8 cellular contexts compared by ENCODE assay signal in the genomic region with DNA sequence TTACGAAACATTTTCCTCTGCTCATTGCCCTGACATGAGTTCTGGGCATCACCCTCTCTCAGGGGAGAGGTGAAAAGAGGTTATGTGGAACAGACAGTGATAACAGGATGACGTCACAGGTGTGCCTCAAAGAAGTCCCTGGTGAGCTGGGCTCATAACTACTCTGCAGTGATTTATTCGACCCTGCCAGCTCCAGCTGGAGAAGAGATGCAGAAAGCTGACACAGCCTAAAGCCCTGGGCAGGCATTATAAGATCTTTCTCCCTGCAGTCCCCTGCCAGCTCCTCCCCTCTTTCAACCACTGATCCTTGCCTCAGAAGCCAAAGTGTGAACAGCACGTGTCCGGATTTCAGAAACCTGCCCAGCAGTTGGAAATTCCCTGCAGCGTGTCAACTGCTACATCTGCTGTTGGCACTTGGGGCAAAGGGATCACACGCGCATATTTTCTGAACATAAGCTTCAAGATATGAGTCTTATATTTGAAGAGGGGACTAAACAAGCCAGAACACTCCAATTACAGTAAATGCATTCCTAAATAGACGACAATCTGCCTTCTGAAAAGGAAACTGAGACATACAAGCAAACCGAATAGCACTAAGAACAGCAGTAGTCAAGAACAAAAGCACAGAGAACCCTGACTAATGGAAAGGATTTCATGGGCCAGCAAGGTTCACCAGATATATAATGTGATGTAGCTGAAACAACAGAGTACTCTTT.
DNase-seq lines count a peak whose midpoint lies in the region; FAIRE-seq and TF ChIP-seq lines count a peak whose summit lies in the region.

No MANE protein-coding gene starts in this region.

- CTCF ChIA-PET in activated CD4-positive, alpha-beta T cell treated with anti-CD3 and anti-CD28 coated beads, Interleukin-2, amount 10 ng/mL, durations not matched to agents 7 days and 5 days (lab: Charles Lee), result interaction anchor here (0.5 to 4.2 kb wide), 13 partner anchors 9 to 168 kb away, joined by 3 to 19 read pairs (median 4); a partner anchor contains a TSS

- H3K27ac Mint-ChIP-seq in activated CD4-positive, alpha-beta T cell treated with anti-CD3 and anti-CD28 coated beads, Interleukin-2, amount 10 ng/mL, durations not matched to agents 7 days and 5 days, result peak overlapping the region; percentile 5
- peak overlapping the region; percentile 17 for H3K27ac Mint-ChIP-seq in endothelial cell (ENCODE audit: unreplicated experiment)

- no peaks in the 10 kb centered on the region for H3K27me3 Mint-ChIP-seq in activated CD4-positive, alpha-beta T cell treated with anti-CD3 and anti-CD28 coated beads, Interleukin-2, amount 10 ng/mL, durations not matched to agents 7 days and 5 days
- H3K27me3 Mint-ChIP-seq in endothelial cell (ENCODE audit: unreplicated experiment), result no peaks in the 10 kb centered on the region

- DNase-seq in GM19238 (ENCODE audit: insufficient read length, low spot score) (peak; percentile 30), endothelial cell (ENCODE audit: low spot score) (no peak), posterior vena cava (ENCODE audit: low spot score) (peak; percentile 88), RCC 7860 (ENCODE audit: low spot score) (no peak), hippocampal formation (lab: John Stamatoyannopoulos, UW) (no peak), OCI-M1 (lab: John Stamatoyannopoulos, UW) (no peak), NCI-H2081 treated with DMSO at 0.1 percent for 48 hours (lab: John Stamatoyannopoulos, UW) (no peak)
- DNase-seq in activated CD4-positive, alpha-beta T cell treated with anti-CD3 and anti-CD28 coated beads, Interleukin-2, amount 10 ng/mL, durations not matched to agents 7 days and 5 days, result peak; percentile 44

- H3K4me3 Mint-ChIP-seq in activated CD4-positive, alpha-beta T cell treated with anti-CD3 and anti-CD28 coated beads, Interleukin-2, amount 10 ng/mL, durations not matched to agents 7 days and 5 days, result no peak overlapping the region
- no peak overlapping the region for H3K4me3 Mint-ChIP-seq in endothelial cell (ENCODE audit: unreplicated experiment)

- peaks cover 4% of the 10 kb centered on the region for H3K9me3 Mint-ChIP-seq in activated CD4-positive, alpha-beta T cell treated with anti-CD3 and anti-CD28 coated beads, Interleukin-2, amount 10 ng/mL, durations not matched to agents 7 days and 5 days
- H3K9me3 Mint-ChIP-seq in endothelial cell (ENCODE audit: unreplicated experiment), result no peaks in the 10 kb centered on the region

- TF ChIP-seq CTCF in endothelial cell (IDR thresholded peaks at IDR 0.05; ENCODE audit: unreplicated experiment), result no peak

- H3K4me1 Mint-ChIP-seq in activated CD4-positive, alpha-beta T cell treated with anti-CD3 and anti-CD28 coated beads, Interleukin-2, amount 10 ng/mL, durations not matched to agents 7 days and 5 days, result peaks cover 45% of the 10 kb centered on the region
- H3K4me1 Mint-ChIP-seq in endothelial cell (ENCODE audit: unreplicated experiment), result peaks cover 8% of the 10 kb centered on the region

- FAIRE-seq in RCC 7860 (lab: Jason Lieb, UNC), result no peak

- intact Hi-C loops in posterior vena cava (cut with DNase I), result no loop called here

- POLR2A ChIA-PET in activated CD4-positive, alpha-beta T cell treated with anti-CD3 and anti-CD28 coated beads, Interleukin-2, amount 10 ng/mL, durations not matched to agents 7 days and 5 days (lab: Charles Lee), result interaction anchor here (0.8 kb wide), 1 partner anchor 13 kb away, joined by 3 read pairs; no protein-coding TSS in a partner anchor

- H3K36me3 Mint-ChIP-seq in activated CD4-positive, alpha-beta T cell treated with anti-CD3 and anti-CD28 coated beads, Interleukin-2, amount 10 ng/mL, durations not matched to agents 7 days and 5 days (ENCODE audit: low read depth), result peaks cover 40% of the 10 kb centered on the region
- peaks cover 13% of the 10 kb centered on the region for H3K36me3 Mint-ChIP-seq in endothelial cell (ENCODE audit: low read depth, unreplicated experiment)

Comparison
In these comparisons a context has a peak if more than half of its experiments do, and no peak if none do; other contexts are left out.
1. DNase-seq: peak in GM19238 (single experiment), activated CD4-positive, alpha-beta T cell treated with anti-CD3 and anti-CD28 coated beads, Interleukin-2, amount 10 ng/mL, durations not matched to agents 7 days and 5 days (single experiment) and posterior vena cava (single experiment); none in endothelial cell (single experiment), RCC 7860 (single experiment), hippocampal formation (0 of 2), OCI-M1 (single experiment) and NCI-H2081 treated with DMSO at 0.1 percent for 48 hours (single experiment).